ENCODE assay signal across 17 cellular contexts in genomic region chr7:117084286-117084685, GRCh38.
"Had no signal": no experiment of that assay in that cellular context is flagged by ENCODE, and none has a peak within 500 bp of the region (broad histone marks: within the 10 kb centered on the region; RNA-seq: fewer than 3 reads in every experiment).

No MANE protein-coding gene starts in this region.

- H3K4me2 ChIP-seq: neural progenitor cell had no signal

- H3K9ac ChIP-seq: neural progenitor cell, parathyroid adenoma had no signal

- H2AFZ ChIP-seq: neural progenitor cell, parathyroid adenoma had no signal

- H3K79me2 ChIP-seq: parathyroid adenoma had no signal

- H3K4me3 Mint-ChIP-seq: activated CD4-positive, alpha-beta memory T cell treated with anti-CD3 and anti-CD28 coated beads for 36 hours; activated CD4-positive, alpha-beta T cell treated with anti-CD3 and anti-CD28 coated beads for 36 hours; activated CD8-positive, alpha-beta memory T cell treated with anti-CD3 and anti-CD28 coated beads, Interleukin-2, amount 10 ng/mL, durations not matched to agents 7 days and 5 days; activated naive CD4-positive, alpha-beta T cell treated with anti-CD3 and anti-CD28 coated beads, Interleukin-2, amount 50 U/mL, for 24 hours; activated T-cell treated with anti-CD3 and anti-CD28 coated beads, Interleukin-2, amount 50 U/mL, for 24 hours; neural progenitor cell; stimulated activated effector memory CD8-positive, alpha-beta T cell treated with anti-CD3 and anti-CD28 coated beads, Interleukin-12 subunit alpha, Interleukin-12 subunit beta, amount 100 ng/mL, for 72 hours; T-helper 1 cell treated with Interleukin-12 subunit alpha and Interleukin-12 subunit beta and Interleukin-4 antibody, amounts not matched to agents 30 μg/mL and 1 μg/mL, for 36 hours had no signal

- H3K27me3 ChIP-seq: adrenal gland, gastrocnemius medialis, neural progenitor cell had no signal

- H3K9me3 ChIP-seq: adrenal gland, gastrocnemius medialis had no signal

- H3K27me3 Mint-ChIP-seq: activated CD4-positive, alpha-beta memory T cell treated with anti-CD3 and anti-CD28 coated beads for 36 hours; activated CD4-positive, alpha-beta T cell treated with anti-CD3 and anti-CD28 coated beads for 36 hours; activated CD8-positive, alpha-beta memory T cell treated with anti-CD3 and anti-CD28 coated beads, Interleukin-2, amount 10 ng/mL, durations not matched to agents 7 days and 5 days; activated naive CD4-positive, alpha-beta T cell treated with anti-CD3 and anti-CD28 coated beads, Interleukin-2, amount 50 U/mL, for 24 hours; activated T-cell treated with anti-CD3 and anti-CD28 coated beads, Interleukin-2, amount 50 U/mL, for 24 hours had no signal

- H3K36me3 Mint-ChIP-seq: activated CD4-positive, alpha-beta memory T cell treated with anti-CD3 and anti-CD28 coated beads for 36 hours; activated CD8-positive, alpha-beta memory T cell treated with anti-CD3 and anti-CD28 coated beads, Interleukin-2, amount 10 ng/mL, durations not matched to agents 7 days and 5 days; activated naive CD4-positive, alpha-beta T cell treated with anti-CD3 and anti-CD28 coated beads, Interleukin-2, amount 50 U/mL, for 24 hours; neural progenitor cell; stimulated activated effector memory CD8-positive, alpha-beta T cell treated with anti-CD3 and anti-CD28 coated beads, Interleukin-12 subunit alpha, Interleukin-12 subunit beta, amount 100 ng/mL, for 72 hours had no signal

- H3K36me3 ChIP-seq: adrenal gland, gastrocnemius medialis, neural progenitor cell, WERI-Rb-1 had no signal

- H3K4me3 ChIP-seq: adrenal gland, gastrocnemius medialis, lung, neural progenitor cell had no signal

- H3K27ac ChIP-seq: adrenal gland, gastrocnemius medialis, neural progenitor cell, parathyroid adenoma, WERI-Rb-1 had no signal

- H3K27ac Mint-ChIP-seq: activated CD4-positive, alpha-beta memory T cell treated with anti-CD3 and anti-CD28 coated beads for 36 hours; activated CD4-positive, alpha-beta T cell treated with anti-CD3 and anti-CD28 coated beads for 36 hours; activated CD8-positive, alpha-beta memory T cell treated with anti-CD3 and anti-CD28 coated beads, Interleukin-2, amount 10 ng/mL, durations not matched to agents 7 days and 5 days; activated naive CD4-positive, alpha-beta T cell treated with anti-CD3 and anti-CD28 coated beads, Interleukin-2, amount 50 U/mL, for 24 hours; activated T-cell treated with anti-CD3 and anti-CD28 coated beads, Interleukin-2, amount 50 U/mL, for 24 hours; neural progenitor cell; stimulated activated effector memory CD8-positive, alpha-beta T cell treated with anti-CD3 and anti-CD28 coated beads, Interleukin-12 subunit alpha, Interleukin-12 subunit beta, amount 100 ng/mL, for 72 hours; T-helper 1 cell treated with Interleukin-12 subunit alpha and Interleukin-12 subunit beta and Interleukin-4 antibody, amounts not matched to agents 30 μg/mL and 1 μg/mL, for 36 hours had no signal

- ATAC-seq: activated CD4-positive, alpha-beta T cell treated with anti-CD3 and anti-CD28 coated beads for 36 hours; activated CD8-positive, alpha-beta memory T cell treated with anti-CD3 and anti-CD28 coated beads, Interleukin-2, amount 10 ng/mL, durations not matched to agents 7 days and 5 days; gastrocnemius medialis; stimulated activated effector memory CD8-positive, alpha-beta T cell treated with anti-CD3 and anti-CD28 coated beads, Interleukin-12 subunit alpha, Interleukin-12 subunit beta, amount 100 ng/mL, for 72 hours had no signal

- H3K9me3 Mint-ChIP-seq: activated CD4-positive, alpha-beta memory T cell treated with anti-CD3 and anti-CD28 coated beads for 36 hours; activated naive CD4-positive, alpha-beta T cell treated with anti-CD3 and anti-CD28 coated beads, Interleukin-2, amount 50 U/mL, for 24 hours; activated T-cell treated with anti-CD3 and anti-CD28 coated beads, Interleukin-2, amount 50 U/mL, for 24 hours; neural progenitor cell; stimulated activated effector memory CD8-positive, alpha-beta T cell treated with anti-CD3 and anti-CD28 coated beads, Interleukin-12 subunit alpha, Interleukin-12 subunit beta, amount 100 ng/mL, for 72 hours; T-helper 1 cell treated with Interleukin-12 subunit alpha and Interleukin-12 subunit beta and Interleukin-4 antibody, amounts not matched to agents 30 μg/mL and 1 μg/mL, for 36 hours had no signal

- H3K4me1 ChIP-seq: parathyroid adenoma had no signal

- DNase-seq: activated CD4-positive, alpha-beta memory T cell treated with anti-CD3 and anti-CD28 coated beads for 36 hours; activated CD4-positive, alpha-beta T cell treated with anti-CD3 and anti-CD28 coated beads for 36 hours; activated CD8-positive, alpha-beta memory T cell treated with anti-CD3 and anti-CD28 coated beads, Interleukin-2, amount 10 ng/mL, durations not matched to agents 7 days and 5 days; activated effector memory CD4-positive, alpha-beta T cell treated with anti-CD3 and anti-CD28 coated beads, Interleukin-2, amount 50 U/mL, for 16 hours; activated T-cell treated with anti-CD3 and anti-CD28 coated beads, Interleukin-2, amount 50 U/mL, for 24 hours; adrenal gland; central memory CD4-positive, alpha-beta T cell; cortex of kidney; effector CD4-positive, alpha-beta T cell; gastrocnemius medialis; WERI-Rb-1 had no signal
